Comparison of ENCODE assay signal across 20 cellular contexts in the genomic region with DNA sequence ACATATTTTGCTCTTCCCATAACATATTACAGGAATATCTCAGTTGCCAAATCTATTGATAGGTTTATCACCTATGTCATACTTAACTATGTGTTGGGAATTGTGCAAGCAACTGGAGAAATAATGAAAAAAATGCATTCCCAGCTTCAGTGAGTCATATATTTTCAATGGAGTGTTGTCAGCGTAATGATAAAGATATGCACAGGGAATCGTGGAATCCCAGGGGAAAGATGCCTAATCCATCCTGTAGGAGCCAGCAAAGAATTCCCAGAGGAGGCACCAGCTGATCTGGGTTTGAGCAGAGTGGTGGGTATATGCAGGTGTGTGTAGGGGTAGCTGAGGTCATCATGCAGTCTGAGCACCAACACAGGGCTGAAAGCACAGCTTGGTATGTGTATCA.
DNase-seq lines count a peak whose midpoint lies in the region; ATAC-seq, FAIRE-seq and TF ChIP-seq lines count a peak whose summit lies in the region.
"Had no signal": no experiment of that assay in that cellular context is flagged by ENCODE, and none has a peak within 500 bp of the region (broad histone marks: within the 10 kb centered on the region; RNA-seq: fewer than 3 reads in every experiment).

No MANE protein-coding gene starts in this region.

- H3K4me3 ChIP-seq in hepatocyte: no peak overlapping the region
- H3K4me3 ChIP-seq: BLaER1 treated with 17β-estradiol and CSF1 and Interleukin-3, amounts not matched to agents 10 nM and 100 nM; coronary artery; lung; skin epidermis had no signal

- no peaks in the 10 kb centered on the region for H3K4me1 ChIP-seq in hepatocyte (ENCODE audit: insufficient read depth)

- DNase-seq in GM04504 (ENCODE audit: low read depth) (peak; percentile 46), NCI-H526 treated with DMSO at 0.1 percent for 48 hours (lab: John Stamatoyannopoulos, UW) (peak; percentile 53), dermis blood vessel endothelial cell (peak; percentile 27), urothelium cell line (ENCODE audit: low spot score) (peak; percentile 60), hepatocyte (ENCODE audit: low spot score) (no peak), GM10266 (ENCODE audit: extremely low spot score) (no peak)
- DNase-seq: HCEC 1CT; Karpas-422; naive B cell; NCI-H1417; NCI-H345; SHP77 treated with DMSO at 0.1 percent for 48 hours; stimulated activated CD4-positive, alpha-beta T cell treated with anti-CD3 and anti-CD28 coated beads, Interleukin-4, amount 100 ng/mL, for 24 hours; stimulated activated CD8-positive, alpha-beta memory T cell treated with anti-CD3 and anti-CD28 coated beads, Interleukin-4, amount 100 ng/mL, for 48 hours; T-helper 17 cell had no signal

- no peaks in the 10 kb centered on the region for H3K9me3 ChIP-seq in hepatocyte (ENCODE audit: low read depth)
- H3K9me3 ChIP-seq: BLaER1 treated with 17β-estradiol and CSF1 and Interleukin-3, amounts not matched to agents 10 nM and 100 nM had no signal

- H2AFZ ChIP-seq in hepatocyte: no peak overlapping the region

- no peaks in the 10 kb centered on the region for H3K27me3 ChIP-seq in hepatocyte
- H3K27me3 ChIP-seq: BLaER1 treated with 17β-estradiol and CSF1 and Interleukin-3, amounts not matched to agents 10 nM and 100 nM had no signal

- TF ChIP-seq CTCF in hepatocyte (IDR thresholded peaks at IDR 0.05; ENCODE audit: poor library complexity) (no peak), GM10266 (IDR thresholded peaks at IDR 0.05; ENCODE audit: control insufficient read depth, insufficient read depth, low read depth, missing control alignments) (no peak)

- H3K36me3 ChIP-seq in hepatocyte (replicated peaks; ENCODE audit: insufficient read depth, low read depth): no peaks in the 10 kb centered on the region
- H3K36me3 ChIP-seq: BLaER1 treated with 17β-estradiol and CSF1 and Interleukin-3, amounts not matched to agents 10 nM and 100 nM had no signal

- H3K9me2 ChIP-seq in hepatocyte (replicated peaks; ENCODE audit: insufficient read depth): no peaks in the 10 kb centered on the region

- H3K27ac ChIP-seq in hepatocyte: no peak overlapping the region
- H3K27ac ChIP-seq: BLaER1 treated with 17β-estradiol and CSF1 and Interleukin-3, amounts not matched to agents 10 nM and 100 nM; coronary artery; skin epidermis had no signal

- no peaks in the 10 kb centered on the region for H3K79me2 ChIP-seq in hepatocyte

- peak; percentile 82 for FAIRE-seq in urothelium cell line (lab: Jason Lieb, UNC)

- 61% methylated on average over 2 of the region's 2 CpGs for WGBS in hepatocyte (ENCODE audit: low lambda C conversion rate, missing lambda C conversion rate)

- H4K20me1 ChIP-seq in hepatocyte (ENCODE audit: insufficient read depth, poor library complexity, severe bottlenecking): no peaks in the 10 kb centered on the region
- H4K20me1 ChIP-seq: BLaER1 treated with 17β-estradiol and CSF1 and Interleukin-3, amounts not matched to agents 10 nM and 100 nM had no signal

- no peak for ATAC-seq in HG02623 (IDR thresholded peaks at IDR 0.05; ENCODE audit: unreplicated experiment)
- ATAC-seq: T-helper 17 cell had no signal

- H3K4me2 ChIP-seq in hepatocyte: no peak overlapping the region
- H3K4me2 ChIP-seq: BLaER1 treated with 17β-estradiol and CSF1 and Interleukin-3, amounts not matched to agents 10 nM and 100 nM had no signal

Comparison
In these comparisons a context has a peak if more than half of its experiments do, and no peak if none do; other contexts are left out.
1. DNase-seq: peak in GM04504 (single experiment), NCI-H526 treated with DMSO at 0.1 percent for 48 hours (single experiment), dermis blood vessel endothelial cell (single experiment) and urothelium cell line (single experiment); none in hepatocyte (single experiment) and GM10266 (single experiment).